ENCODE assay signal across 14 cellular contexts in genomic region chr3:142216321-142216720, GRCh38. TPM values are rescaled to one million over a fixed set of nuclear protein-coding genes. Genes with fewer than 3 reads are reported as not detected.
A peak's percentile ranks its signal among the peaks of the same experiment; 100 is the strongest.
DNase-seq lines count a peak whose midpoint lies in the region; ATAC-seq and TF ChIP-seq lines count a peak whose summit lies in the region.
"Had no signal": no experiment of that assay in that cellular context is flagged by ENCODE, and none has a peak within 500 bp of the region (broad histone marks: within the 10 kb centered on the region; RNA-seq: fewer than 3 reads in every experiment).

No MANE protein-coding gene starts in this region.

- H2BK120ac ChIP-seq in mesendoderm (ENCODE audit: low read depth, low read length): no peak overlapping the region

- H3K36me3 Mint-ChIP-seq in WTC11: peaks cover 7% of the 10 kb centered on the region

- peak overlapping the region; percentile 30 for H3K4me3 Mint-ChIP-seq in WTC11

- H3K4me2 ChIP-seq in mesendoderm (ENCODE audit: low read length): no peak overlapping the region

- no peaks in the 10 kb centered on the region for H3K9me3 Mint-ChIP-seq in WTC11

- H3K27ac ChIP-seq in foreskin keratinocyte (no peak overlapping the region), mesendoderm (ENCODE audit: low read depth, low read length) (no peak overlapping the region), transverse colon (peak overlapping the region; percentile 61 to 75 (median 70))

- H2AK5ac ChIP-seq in mesendoderm (ENCODE audit: low read length): no peak overlapping the region

- no peak for TF ChIP-seq POLR2A in transverse colon (IDR thresholded peaks at IDR 0.05)

- CTCF ChIA-PET in WTC11 (lab: Charles Lee): interaction anchor here (0.6 to 1.3 kb wide), 2 partner anchors 36 to 182 kb away, joined by 3 to 4 read pairs; no protein-coding TSS in a partner anchor

- no peak overlapping the region for H3K56ac ChIP-seq in mesendoderm (ENCODE audit: low read length)

- DNase-seq in WTC11 (ENCODE audit: low spot score): no peak
- no peak for DNase-seq in foreskin keratinocyte
- peak; percentile 11 for DNase-seq in mesendoderm
- no peak for DNase-seq in transverse colon
- no peak for DNase-seq in activated CD4-positive, CD25-positive, alpha-beta regulatory T cell (lab: John Stamatoyannopoulos, UW)
- DNase-seq in NCI-H1105 (lab: John Stamatoyannopoulos, UW): no peak
- DNase-seq: GOT3; NCI-H1048; NCI-H1694; NCI-H69; NK-92 treated with Interleukin-12 subunit alpha and Interleukin-12 subunit beta, amount 100 ng/mL, for 24 hours; OCI-M1; RPMI8226 had no signal

- no peak overlapping the region for H3K18ac ChIP-seq in mesendoderm (ENCODE audit: low read length)

- intact Hi-C loops in transverse colon (cut with DNase I; ENCODE audit: low total_unique reads): no loop called here

- no peaks in the 10 kb centered on the region for H3K27me3 Mint-ChIP-seq in WTC11 (ENCODE audit: low read depth)

- H3K79me1 ChIP-seq in mesendoderm (ENCODE audit: low read length): no peaks in the 10 kb centered on the region

- no peak overlapping the region for H3K9ac ChIP-seq in mesendoderm (ENCODE audit: low read length)

- H3K4ac ChIP-seq in mesendoderm (ENCODE audit: low read depth, low read length): no peak overlapping the region

- H3K4me3 ChIP-seq in mesendoderm (ENCODE audit: low read length) (no peak overlapping the region), transverse colon (no peak overlapping the region)

- TF ChIP-seq EP300 in transverse colon (IDR thresholded peaks at IDR 0.05; ENCODE audit: low read depth): no peak

- H2BK15ac ChIP-seq in mesendoderm (replicated peaks; ENCODE audit: low read depth): no peak overlapping the region

- H4K5ac ChIP-seq in mesendoderm (ENCODE audit: low read length): no peak overlapping the region

- ATAC-seq in WTC11 (peak; percentile 100), foreskin keratinocyte (peak; percentile 24), HG03039 (IDR thresholded peaks at IDR 0.05; ENCODE audit: unreplicated experiment) (no peak)

- TF ChIP-seq CTCF in WTC11 (IDR thresholded peaks at IDR 0.05): no peak
- no peak for TF ChIP-seq CTCF in foreskin keratinocyte (conservative IDR thresholded peaks at IDR 0.05)
- no peak for TF ChIP-seq CTCF in transverse colon (IDR thresholded peaks at IDR 0.05)

- H3K27ac Mint-ChIP-seq in WTC11: no peak overlapping the region

- POLR2A ChIA-PET in WTC11 (lab: Charles Lee): no interaction called here

- peaks cover 6% of the 10 kb centered on the region; the same call in 1 of the 2 replicates for H3K4me1 Mint-ChIP-seq in WTC11

- H3K36me3 ChIP-seq in mesendoderm (ENCODE audit: control insufficient read depth, insufficient read depth, low read length): no peaks in the 10 kb centered on the region
- peaks cover 0 to 11% (median 3%) of the 10 kb centered on the region in 4 donors for H3K36me3 ChIP-seq in transverse colon

- H3K23ac ChIP-seq in mesendoderm (ENCODE audit: low read length): no peak overlapping the region

- H4K8ac ChIP-seq in mesendoderm (ENCODE audit: low read depth, low read length): no peak overlapping the region

- no peak overlapping the region for H2BK5ac ChIP-seq in mesendoderm (ENCODE audit: low read length)

- H3K79me2 ChIP-seq in mesendoderm (ENCODE audit: control insufficient read depth, insufficient read depth, low read length): no peaks in the 10 kb centered on the region

- no CpG with 5 or more reads among the region's 5 CpGs for WGBS in mesendoderm (ENCODE audit: extremely low coverage, insufficient coverage, low lambda C conversion rate)
- 43 to 100% methylated on average over 1 to 5 of the region's 5 CpGs for WGBS in transverse colon (ENCODE audit: low coverage in 1 of 2), 2 donors

- in situ Hi-C loops in transverse colon (cut with MboI; ENCODE audit: low pct_ligation_motif_present in 1 of 4, low pct_unique_long_range_greater_than_20kb in 1 of 4, low sequenced_read_pairs in 3 of 4): no loop called here

- H3K9me3 ChIP-seq in transverse colon: no peaks in the 10 kb centered on the region

- H3K4me1 ChIP-seq in foreskin keratinocyte: peaks cover 6% of the 10 kb centered on the region
- H3K4me1 ChIP-seq in mesendoderm (ENCODE audit: control insufficient read depth, low read depth, low read length): no peaks in the 10 kb centered on the region
- H3K4me1 ChIP-seq in transverse colon: peaks cover 14 to 52% (median 39%) of the 10 kb centered on the region in 4 donors

- H3K27me3 ChIP-seq in foreskin keratinocyte (no peaks in the 10 kb centered on the region), mesendoderm (ENCODE audit: insufficient read depth, low read length, poor library complexity) (no peaks in the 10 kb centered on the region), transverse colon (no peaks in the 10 kb centered on the region)

TF ChIP-seq in WTC11, 78 proteins besides CTCF, POLR2A, EP300 and RAD21:
- TF ChIP-seq CREB1 (CRISPR knock-in tag; IDR thresholded peaks at IDR 0.05): no peak
- no peak for TF ChIP-seq NR3C1 (CRISPR knock-in tag; conservative IDR thresholded peaks at IDR 0.05; ENCODE audit: low read depth)
- no peak for TF ChIP-seq ZNF671 (CRISPR knock-in tag; IDR thresholded peaks at IDR 0.05)
- TF ChIP-seq TP53 (CRISPR knock-in tag; IDR thresholded peaks at IDR 0.05): no peak
- TF ChIP-seq PREB (CRISPR knock-in tag; IDR thresholded peaks at IDR 0.05; ENCODE audit: borderline replicate concordance): no peak
- TF ChIP-seq ZNF317 (CRISPR knock-in tag; IDR thresholded peaks at IDR 0.05; ENCODE audit: borderline replicate concordance, low read depth): no peak
- no peak for TF ChIP-seq GTF2I (CRISPR knock-in tag; conservative IDR thresholded peaks at IDR 0.05)
- TF ChIP-seq EMX1 (CRISPR knock-in tag; IDR thresholded peaks at IDR 0.05): no peak
- TF ChIP-seq CREM (CRISPR knock-in tag; IDR thresholded peaks at IDR 0.05): no peak
- no peak for TF ChIP-seq ATF3 (CRISPR knock-in tag; conservative IDR thresholded peaks at IDR 0.05)
- TF ChIP-seq ELF4 (CRISPR knock-in tag; IDR thresholded peaks at IDR 0.05; ENCODE audit: low read depth): no peak
- TF ChIP-seq NFATC4 (CRISPR knock-in tag; IDR thresholded peaks at IDR 0.05): no peak

RNA-seq across cellular contexts. Expression of gene GK5, which starts 9.1 kb away (rescaled TPM):
- total RNA-seq in WTC11 (2021) (11.8 to 15.1 TPM (median 12.7 TPM) in 3 replicates), foreskin keratinocyte (6.7 and 8.7 TPM in 2 replicates), transverse colon (100 to 1,000 TPM in 1 of 4 donors, 10 to 100 TPM in 3; 37.4 to 140 (median 55.5) TPM)
- polyA plus RNA-seq in foreskin keratinocyte: 1.7 and 2.1 TPM in 2 replicates
- 6.1 TPM for polyA plus RNA-seq in mesendoderm (2013, experiment 1 of 2)
- polyA plus RNA-seq in mesendoderm (2013, experiment 2 of 2): 5.6 TPM

Comparison
In these comparisons a context has a peak if more than half of its experiments do, and no peak if none do; other contexts are left out.
1. H3K27ac ChIP-seq: peak in transverse colon (4 of 4); none in foreskin keratinocyte (single experiment) and mesendoderm (single experiment).